Comparison of ENCODE assay signal across 8 cellular contexts in the genomic region with DNA sequence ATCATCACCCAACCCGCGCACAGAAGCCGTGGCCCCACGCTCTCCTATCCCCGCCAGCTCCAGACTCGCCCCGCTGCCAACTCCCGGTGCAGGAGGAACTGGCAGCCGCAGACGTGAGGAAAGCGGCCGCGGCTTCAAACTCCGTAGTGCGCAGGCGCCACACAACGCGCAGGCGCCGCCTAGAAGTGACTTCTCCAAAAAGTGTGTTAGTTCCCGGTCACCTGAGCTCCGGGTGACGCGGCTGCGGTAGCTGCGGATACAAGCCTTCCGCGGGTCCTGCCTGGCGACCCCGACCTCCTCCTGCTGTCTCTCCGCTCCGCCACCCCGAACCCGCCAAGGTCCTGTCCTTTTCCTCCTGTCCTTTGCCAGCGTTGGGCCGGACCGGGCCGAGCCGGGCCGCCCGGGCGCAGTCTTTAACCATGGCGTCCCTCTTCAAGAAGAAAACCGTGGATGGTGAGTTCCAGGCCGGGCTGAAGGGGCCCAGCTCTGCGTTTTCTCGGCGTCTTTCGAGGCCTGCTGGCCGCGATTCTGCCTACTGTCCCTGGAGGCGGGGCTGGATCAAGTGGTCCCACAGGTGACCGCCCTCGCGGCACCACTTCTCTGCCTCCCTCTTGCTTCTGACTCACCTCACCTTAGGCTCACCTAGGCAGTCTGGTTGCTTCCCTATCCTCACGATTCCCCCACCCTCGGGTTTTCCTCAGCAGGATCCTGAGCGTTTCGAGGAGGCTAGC.
DNase-seq lines count a peak whose midpoint lies in the region; ATAC-seq lines count a peak whose summit lies in the region.

A gene with protein sequence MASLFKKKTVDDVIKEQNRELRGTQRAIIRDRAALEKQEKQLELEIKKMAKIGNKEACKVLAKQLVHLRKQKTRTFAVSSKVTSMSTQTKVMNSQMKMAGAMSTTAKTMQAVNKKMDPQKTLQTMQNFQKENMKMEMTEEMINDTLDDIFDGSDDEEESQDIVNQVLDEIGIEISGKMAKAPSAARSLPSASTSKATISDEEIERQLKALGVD (plus strand): TSS at position 206 of the 731 bp plus-strand sequence. CDS start 214 bp downstream, at position 420.

- no peaks in the 10 kb centered on the region for H3K36me3 ChIP-seq in BLaER1

- H3K4me3 ChIP-seq in BLaER1 = peak within 1 kb of the TSS; percentile 95

- DNase-seq in NCI-H524 treated with DMSO at 0.1 percent for 48 hours (lab: John Stamatoyannopoulos, UW) (peak; percentile 26), kidney glomerular epithelial cell (lab: John Stamatoyannopoulos, UW) (peak; percentile 80)
- peak; percentile 83 to 90 for DNase-seq in activated CD4-positive, alpha-beta T cell treated with anti-CD3 and anti-CD28 coated beads for 4 hours
- DNase-seq in stimulated activated CD4-positive, alpha-beta T cell treated with anti-CD3 and anti-CD28 coated beads, Interleukin-15, amount 100 ng/mL, for 48 hours (ENCODE audit: low read depth in 2 of 2) = peak; percentile 76 to 81

- H3K27ac ChIP-seq in BLaER1 (peak within 1 kb of the TSS; percentile 87), cingulate gyrus (ENCODE audit: low read depth, low read length) (peak within 1 kb of the TSS; percentile 82)

- peak within 1 kb of the TSS; percentile 95 for H3K4me2 ChIP-seq in BLaER1

- no peaks in the 10 kb centered on the region for H3K9me3 ChIP-seq in BLaER1

- H4K20me1 ChIP-seq in BLaER1 = peaks cover 44% of the 10 kb centered on the region; the same call in 1 of the 2 replicates

- H3K9ac ChIP-seq in BLaER1 = peak within 1 kb of the TSS; percentile 94

- no peaks in the 10 kb centered on the region for H3K27me3 ChIP-seq in BLaER1

- ATAC-seq in GM19324 (IDR thresholded peaks at IDR 0.05; ENCODE audit: low FRiP score, unreplicated experiment) = peak; percentile 98
- ATAC-seq in HG03460 (IDR thresholded peaks at IDR 0.05; ENCODE audit: unreplicated experiment) = peak; percentile 92

- peaks cover 17% of the 10 kb centered on the region for H3K4me1 ChIP-seq in BLaER1

Comparison
In these comparisons a context has a peak if more than half of its experiments do, and no peak if none do; other contexts are left out.
1. Peak in every context shown above with its lines: DNase-seq, ATAC-seq, H3K4me3 ChIP-seq and H3K27ac ChIP-seq.
2. DNase-seq: peak in every context shown above with its lines; median percentile 86 in activated CD4-positive, alpha-beta T cell treated with anti-CD3 and anti-CD28 coated beads for 4 hours; 80 in kidney glomerular epithelial cell; 78 in stimulated activated CD4-positive, alpha-beta T cell treated with anti-CD3 and anti-CD28 coated beads, Interleukin-15, amount 100 ng/mL, for 48 hours; 26 in NCI-H524 treated with DMSO at 0.1 percent for 48 hours.